Comparison of ENCODE assay signal across 8 cellular contexts in the genomic region with DNA sequence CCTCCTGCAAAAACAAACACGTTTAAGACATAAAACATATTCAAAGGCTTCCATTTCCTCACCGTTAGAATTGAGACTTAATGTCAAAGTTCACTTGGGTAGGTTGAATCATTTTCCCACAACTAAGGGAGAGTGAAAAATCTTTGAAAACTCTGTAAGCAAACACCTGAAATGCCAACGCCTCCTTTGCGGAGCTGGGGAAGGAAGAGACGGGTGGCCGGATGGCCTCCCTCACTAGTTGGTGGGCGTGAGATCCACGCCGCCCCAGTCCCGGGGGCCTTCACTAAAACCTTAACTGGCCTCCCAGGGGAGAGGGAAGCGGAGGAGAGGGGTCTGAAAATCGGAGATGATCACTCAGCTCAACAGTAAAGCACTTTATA. TPM values are rescaled to one million over a fixed set of nuclear protein-coding genes. Genes with fewer than 3 reads are reported as not detected.
A peak's percentile ranks its signal among the peaks of the same experiment; 100 is the strongest.
DNase-seq lines count a peak whose midpoint lies in the region; ATAC-seq and TF ChIP-seq lines count a peak whose summit lies in the region.

No MANE protein-coding gene starts in this region.

- TF ChIP-seq POLR2A in Peyer's patch (IDR thresholded peaks at IDR 0.05), result no peak

- H3K9ac ChIP-seq in adipocyte (ENCODE audit: low read length), result peak overlapping the region; percentile 100

- peak; percentile 8 for ATAC-seq in GM18907 (IDR thresholded peaks at IDR 0.05; ENCODE audit: unreplicated experiment)
- ATAC-seq in GM21576 (IDR thresholded peaks at IDR 0.05; ENCODE audit: unreplicated experiment), result no peak

- H3K27ac ChIP-seq in 22Rv1 (peak overlapping the region; percentile 98), Peyer's patch (peak overlapping the region; percentile 88 to 98 (median 92))

- H3K4me3 ChIP-seq in Peyer's patch, result peak overlapping the region; percentile 46 to 84 (median 60)
- H3K4me3 ChIP-seq in adipocyte (ENCODE audit: low read length), result peak overlapping the region; percentile 94

- H3K4me1 ChIP-seq in Peyer's patch, result peaks cover 0 to 12% (median 7%) of the 10 kb centered on the region in 4 donors
- H3K4me1 ChIP-seq in adipocyte (ENCODE audit: control insufficient read depth, insufficient read depth, low read length), result peaks cover 25% of the 10 kb centered on the region

- H3K9me3 ChIP-seq in Peyer's patch (no peaks in the 10 kb centered on the region), adipocyte (ENCODE audit: control insufficient read depth, low read length) (no peaks in the 10 kb centered on the region)

- DNase-seq in Peyer's patch (peak in 1 of 3 donors; percentile 46), adipocyte (ENCODE audit: low read depth) (peak; percentile 53), iris pigment epithelial cell (ENCODE audit: low read depth) (peak; percentile 37), Ammon's horn (ENCODE audit: low spot score) (no peak)
- DNase-seq in stimulated activated CD4-positive, alpha-beta T cell treated with anti-CD3 and anti-CD28 coated beads, Interleukin-2, amount 100 ng/mL, for 24 hours, result peak; percentile 47 to 58

- no peaks in the 10 kb centered on the region for H3K36me3 ChIP-seq in Peyer's patch
- H3K36me3 ChIP-seq in adipocyte (ENCODE audit: control insufficient read depth, insufficient read depth, low read length, severe bottlenecking), result no peaks in the 10 kb centered on the region

- no peak for TF ChIP-seq CTCF in 22Rv1 (IDR thresholded peaks at IDR 0.05)
- no peak for TF ChIP-seq CTCF in Peyer's patch (IDR thresholded peaks at IDR 0.05)

- H3K27me3 ChIP-seq in Peyer's patch (no peaks in the 10 kb centered on the region), adipocyte (replicated peaks; ENCODE audit: control insufficient read depth, insufficient read depth, low read length) (no peaks in the 10 kb centered on the region)

RNA-seq across cellular contexts. Expression of gene DCAKD, which starts 0.8 kb away (rescaled TPM):
- total RNA-seq in Peyer's patch, result 10 to 100 TPM; 12.6 to 78.4 (median 23.2) TPM

RNA-seq across cellular contexts. Expression of gene NMT1, which starts 10.4 kb away (rescaled TPM):
- 100 to 1,000 TPM in 1 of 4 donors, 10 to 100 TPM in 3; 60.9 to 111 (median 77.1) TPM for total RNA-seq in Peyer's patch
